In the genomic region with DNA sequence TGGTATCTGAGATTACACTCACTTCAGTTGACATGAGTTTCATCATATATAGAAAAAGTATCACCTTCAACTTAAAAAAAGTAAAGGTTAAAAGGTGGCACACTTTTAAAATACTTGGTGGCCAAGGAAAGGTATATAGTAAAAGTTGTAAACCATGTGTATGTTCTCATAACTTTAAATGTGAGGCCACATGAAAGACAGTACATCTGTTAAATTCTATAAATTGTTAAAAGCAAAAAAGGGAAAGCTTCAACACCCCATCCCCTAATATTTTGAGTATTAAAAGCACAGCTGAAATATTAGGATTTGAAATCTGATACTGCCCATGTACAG, we compare ENCODE assay signal across 9 cellular contexts. TPM values are rescaled to one million over a fixed set of nuclear protein-coding genes. Genes with fewer than 3 reads are reported as not detected.
A peak's percentile ranks its signal among the peaks of the same experiment; 100 is the strongest.
DNase-seq lines count a peak whose midpoint lies in the region; ATAC-seq and TF ChIP-seq lines count a peak whose summit lies in the region.
"Had no signal": no experiment of that assay in that cellular context is flagged by ENCODE, and none has a peak within 500 bp of the region (broad histone marks: within the 10 kb centered on the region; RNA-seq: fewer than 3 reads in every experiment).

No MANE protein-coding gene starts in this region.

- ATAC-seq in HG02588 (IDR thresholded peaks at IDR 0.05; ENCODE audit: unreplicated experiment) (no peak), HG03457 (IDR thresholded peaks at IDR 0.05; ENCODE audit: unreplicated experiment) (no peak)

- peaks cover 11% of the 10 kb centered on the region; the same call in 1 of the 2 replicates for H4K20me1 ChIP-seq in BLaER1

- H3K4me1 ChIP-seq in BLaER1 = peaks cover 28% of the 10 kb centered on the region
- H3K4me1 ChIP-seq in ectodermal cell (ENCODE audit: control insufficient read depth, insufficient read depth, low read length) = peaks cover 31% of the 10 kb centered on the region
- peaks cover 83 to 88% of the 10 kb centered on the region in 2 experiments for H3K4me1 ChIP-seq in neutrophil (ENCODE audit: control insufficient read depth in 1 of 2, insufficient read depth in 1 of 2, low read depth in 1 of 2, low read length in 1 of 2)

- DNase-seq in NB4 (ENCODE audit: low read depth) = no peak
- no peak for DNase-seq in NCI-H1417 treated with DMSO at 0.1 percent for 48 hours (lab: John Stamatoyannopoulos, UW)
- DNase-seq in effector CD8-positive, alpha-beta T cell (lab: John Stamatoyannopoulos, UW) = no peak
- DNase-seq: NCI-H2081 treated with DMSO at 0.1 percent for 48 hours had no signal

- H3K36me3 ChIP-seq in BLaER1 (peaks cover 64% of the 10 kb centered on the region), ectodermal cell (ENCODE audit: control insufficient read depth, insufficient read depth, low read length) (peaks cover 5% of the 10 kb centered on the region), neutrophil (peaks cover 12% of the 10 kb centered on the region)

- no peaks in the 10 kb centered on the region for H3K9me3 ChIP-seq in BLaER1
- H3K9me3 ChIP-seq in ectodermal cell (ENCODE audit: control insufficient read depth, low read length) = no peaks in the 10 kb centered on the region
- H3K9me3 ChIP-seq in neutrophil = no peaks in the 10 kb centered on the region

- H3K27me3 ChIP-seq in BLaER1 (no peaks in the 10 kb centered on the region), ectodermal cell (ENCODE audit: control insufficient read depth, insufficient read depth, low read length, poor library complexity, severe bottlenecking) (no peaks in the 10 kb centered on the region), neutrophil (no peaks in the 10 kb centered on the region)

- no peak for TF ChIP-seq CTCF in NB4 (IDR thresholded peaks at IDR 0.05; ENCODE audit: low read depth, low read length)
- no peak for TF ChIP-seq CTCF in neutrophil (IDR thresholded peaks at IDR 0.05)

- TF ChIP-seq POLR2A in NB4 (IDR thresholded peaks at IDR 0.05; ENCODE audit: extremely low read depth, insufficient read length) = no peak

- peak overlapping the region; percentile 100 for H3K9ac ChIP-seq in BLaER1

- H3K4me2 ChIP-seq in BLaER1 = peak overlapping the region; percentile 79

- H3K27ac ChIP-seq in BLaER1 = peak overlapping the region; percentile 100
- H3K27ac ChIP-seq in ectodermal cell (ENCODE audit: insufficient read depth, low read depth, low read length, poor library complexity, severe bottlenecking) = no peak overlapping the region
- peak overlapping the region; percentile 99 for H3K27ac ChIP-seq in neutrophil

- H3K4me3 ChIP-seq in BLaER1 (peak overlapping the region; percentile 95), NB4 (ENCODE audit: low read depth, low read length) (peak overlapping the region; percentile 95), ectodermal cell (ENCODE audit: insufficient read depth, low read depth, low read length) (peak overlapping the region; percentile 67), neutrophil (ENCODE audit: low read depth in 1 of 2, low read length in 1 of 2) (peak overlapping the region; percentile 82 to 95)

RNA-seq across cellular contexts. Expression of gene IRF2BP2, which starts 5.6 kb away (rescaled TPM):
- polyA plus RNA-seq in ectodermal cell (2013, experiment 1 of 4) = 56.3 TPM
- polyA plus RNA-seq in ectodermal cell (2013, experiment 2 of 4) = 39.8 TPM
- polyA plus RNA-seq in ectodermal cell (2013, experiment 3 of 4) = 41.4 TPM
- 51.6 TPM for polyA plus RNA-seq in ectodermal cell (2013, experiment 4 of 4)
